In the genomic region with DNA sequence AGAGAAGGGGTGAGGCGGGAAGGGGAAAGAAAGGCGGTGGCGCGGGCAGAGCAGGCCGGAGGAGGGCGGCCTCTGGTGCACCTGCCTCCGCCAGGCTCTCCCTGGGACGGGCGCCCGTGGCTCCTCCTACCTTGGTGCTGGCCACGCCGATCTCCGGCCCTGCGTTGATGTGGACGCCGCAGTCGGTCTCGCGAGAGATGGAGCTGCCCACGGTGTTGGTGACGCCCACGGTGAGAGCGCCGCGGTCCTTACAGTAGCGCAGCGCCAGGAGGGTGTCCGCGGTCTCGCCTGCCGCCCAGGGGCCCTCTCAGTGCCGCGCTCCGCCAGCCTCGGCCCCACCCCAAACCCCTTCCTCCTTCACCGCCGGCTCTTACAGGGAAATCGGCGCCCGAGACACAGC, we compare ENCODE assay signal across 1 cellular context.
TF ChIP-seq lines count a peak whose summit lies in the region.

No MANE protein-coding gene starts in this region.

TF ChIP-seq in HepG2, 621 proteins besides CTCF, POLR2A, EP300 and RAD21 (continued from another document and continues in another):
- TF ChIP-seq, protein P1, sequence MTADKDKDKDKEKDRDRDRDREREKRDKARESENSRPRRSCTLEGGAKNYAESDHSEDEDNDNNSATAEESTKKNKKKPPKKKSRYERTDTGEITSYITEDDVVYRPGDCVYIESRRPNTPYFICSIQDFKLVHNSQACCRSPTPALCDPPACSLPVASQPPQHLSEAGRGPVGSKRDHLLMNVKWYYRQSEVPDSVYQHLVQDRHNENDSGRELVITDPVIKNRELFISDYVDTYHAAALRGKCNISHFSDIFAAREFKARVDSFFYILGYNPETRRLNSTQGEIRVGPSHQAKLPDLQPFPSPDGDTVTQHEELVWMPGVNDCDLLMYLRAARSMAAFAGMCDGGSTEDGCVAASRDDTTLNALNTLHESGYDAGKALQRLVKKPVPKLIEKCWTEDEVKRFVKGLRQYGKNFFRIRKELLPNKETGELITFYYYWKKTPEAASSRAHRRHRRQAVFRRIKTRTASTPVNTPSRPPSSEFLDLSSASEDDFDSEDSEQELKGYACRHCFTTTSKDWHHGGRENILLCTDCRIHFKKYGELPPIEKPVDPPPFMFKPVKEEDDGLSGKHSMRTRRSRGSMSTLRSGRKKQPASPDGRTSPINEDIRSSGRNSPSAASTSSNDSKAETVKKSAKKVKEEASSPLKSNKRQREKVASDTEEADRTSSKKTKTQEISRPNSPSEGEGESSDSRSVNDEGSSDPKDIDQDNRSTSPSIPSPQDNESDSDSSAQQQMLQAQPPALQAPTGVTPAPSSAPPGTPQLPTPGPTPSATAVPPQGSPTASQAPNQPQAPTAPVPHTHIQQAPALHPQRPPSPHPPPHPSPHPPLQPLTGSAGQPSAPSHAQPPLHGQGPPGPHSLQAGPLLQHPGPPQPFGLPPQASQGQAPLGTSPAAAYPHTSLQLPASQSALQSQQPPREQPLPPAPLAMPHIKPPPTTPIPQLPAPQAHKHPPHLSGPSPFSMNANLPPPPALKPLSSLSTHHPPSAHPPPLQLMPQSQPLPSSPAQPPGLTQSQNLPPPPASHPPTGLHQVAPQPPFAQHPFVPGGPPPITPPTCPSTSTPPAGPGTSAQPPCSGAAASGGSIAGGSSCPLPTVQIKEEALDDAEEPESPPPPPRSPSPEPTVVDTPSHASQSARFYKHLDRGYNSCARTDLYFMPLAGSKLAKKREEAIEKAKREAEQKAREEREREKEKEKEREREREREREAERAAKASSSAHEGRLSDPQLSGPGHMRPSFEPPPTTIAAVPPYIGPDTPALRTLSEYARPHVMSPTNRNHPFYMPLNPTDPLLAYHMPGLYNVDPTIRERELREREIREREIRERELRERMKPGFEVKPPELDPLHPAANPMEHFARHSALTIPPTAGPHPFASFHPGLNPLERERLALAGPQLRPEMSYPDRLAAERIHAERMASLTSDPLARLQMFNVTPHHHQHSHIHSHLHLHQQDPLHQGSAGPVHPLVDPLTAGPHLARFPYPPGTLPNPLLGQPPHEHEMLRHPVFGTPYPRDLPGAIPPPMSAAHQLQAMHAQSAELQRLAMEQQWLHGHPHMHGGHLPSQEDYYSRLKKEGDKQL (CRISPR knock-in tag; IDR thresholded peaks at IDR 0.05; ENCODE audit: low read depth) = no peak
- TF ChIP-seq POLR2G (IDR thresholded peaks at IDR 0.05; ENCODE audit: low read depth, low read length) (0 out of 2 replicates have a peak, but pooled peaks have one; percentile 33), NFYC (CRISPR knock-in tag; IDR thresholded peaks at IDR 0.05) (no peak), ZNF670 (CRISPR knock-in tag; IDR thresholded peaks at IDR 0.05; ENCODE audit: borderline replicate concordance) (no peak), ZNF446 (CRISPR knock-in tag; IDR thresholded peaks at IDR 0.05) (no peak), MED13 (CRISPR knock-in tag; IDR thresholded peaks at IDR 0.05) (no peak), ZSCAN30 (CRISPR knock-in tag; IDR thresholded peaks at IDR 0.05) (no peak), RBFOX2 (IDR thresholded peaks at IDR 0.05; ENCODE audit: low read depth, low read length) (peak; percentile 72), ZNF350 (CRISPR knock-in tag; IDR thresholded peaks at IDR 0.05; ENCODE audit: borderline replicate concordance, low read depth) (0 out of 2 replicates have a peak, but pooled peaks have one; percentile 25), KMT2B (CRISPR knock-in tag; IDR thresholded peaks at IDR 0.05) (0 out of 2 replicates have a peak, but pooled peaks have one; percentile 20), THYN1 (CRISPR knock-in tag; IDR thresholded peaks at IDR 0.05; ENCODE audit: borderline replicate concordance, low read depth) (no peak), ZNF589 (CRISPR knock-in tag; conservative IDR thresholded peaks at IDR 0.05) (no peak), ZSCAN20 (CRISPR knock-in tag; IDR thresholded peaks at IDR 0.05; ENCODE audit: borderline replicate concordance) (no peak), MXI1 (IDR thresholded peaks at IDR 0.05; ENCODE audit: borderline replicate concordance, low read depth, low read length) (peak; percentile 36; the same call in 1 of the 3 replicates), SMAD9 (CRISPR knock-in tag; IDR thresholded peaks at IDR 0.05) (no peak), FOXO1 (CRISPR knock-in tag; IDR thresholded peaks at IDR 0.05) (no peak), MBD4 (IDR thresholded peaks at IDR 0.05; ENCODE audit: borderline replicate concordance, low read length) (no peak), ZNF441 (CRISPR knock-in tag; IDR thresholded peaks at IDR 0.05; ENCODE audit: borderline replicate concordance) (no peak), ZNF136 (CRISPR knock-in tag; IDR thresholded peaks at IDR 0.05; ENCODE audit: low read depth) (no peak), ZBTB3 (CRISPR knock-in tag; IDR thresholded peaks at IDR 0.05; ENCODE audit: borderline replicate concordance, low read depth) (no peak), STAT5B (CRISPR knock-in tag; IDR thresholded peaks at IDR 0.05) (no peak), PCBP1 (IDR thresholded peaks at IDR 0.05; ENCODE audit: borderline replicate concordance, low read depth, low read length) (0 out of 2 replicates have a peak, but pooled peaks have one; percentile 54), CREB1 (IDR thresholded peaks at IDR 0.05) (0 out of 2 replicates have a peak, but pooled peaks have one; percentile 30), CREB1 (CRISPR knock-in tag; IDR thresholded peaks at IDR 0.05) (no peak), ASH2L (IDR thresholded peaks at IDR 0.05; ENCODE audit: insufficient read length, low read depth, low read length) (peak; percentile 25), ZNF780A (CRISPR knock-in tag; IDR thresholded peaks at IDR 0.05) (no peak), BHLHE40 (IDR thresholded peaks at IDR 0.05; ENCODE audit: low read length) (no peak), HDAC1 (CRISPR knock-in tag; IDR thresholded peaks at IDR 0.05) (peak; percentile 36; the same call in 1 of the 2 replicates), ZNF788 (CRISPR knock-in tag; IDR thresholded peaks at IDR 0.05; ENCODE audit: borderline replicate concordance) (no peak), ZNF777 (CRISPR knock-in tag; IDR thresholded peaks at IDR 0.05) (peak; percentile 33; the same call in 1 of the 2 replicates)
- TF ChIP-seq, protein P2, sequence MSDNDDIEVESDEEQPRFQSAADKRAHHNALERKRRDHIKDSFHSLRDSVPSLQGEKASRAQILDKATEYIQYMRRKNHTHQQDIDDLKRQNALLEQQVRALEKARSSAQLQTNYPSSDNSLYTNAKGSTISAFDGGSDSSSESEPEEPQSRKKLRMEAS (IDR thresholded peaks at IDR 0.05) = peak; percentile 46
- TF ChIP-seq, protein P3, sequence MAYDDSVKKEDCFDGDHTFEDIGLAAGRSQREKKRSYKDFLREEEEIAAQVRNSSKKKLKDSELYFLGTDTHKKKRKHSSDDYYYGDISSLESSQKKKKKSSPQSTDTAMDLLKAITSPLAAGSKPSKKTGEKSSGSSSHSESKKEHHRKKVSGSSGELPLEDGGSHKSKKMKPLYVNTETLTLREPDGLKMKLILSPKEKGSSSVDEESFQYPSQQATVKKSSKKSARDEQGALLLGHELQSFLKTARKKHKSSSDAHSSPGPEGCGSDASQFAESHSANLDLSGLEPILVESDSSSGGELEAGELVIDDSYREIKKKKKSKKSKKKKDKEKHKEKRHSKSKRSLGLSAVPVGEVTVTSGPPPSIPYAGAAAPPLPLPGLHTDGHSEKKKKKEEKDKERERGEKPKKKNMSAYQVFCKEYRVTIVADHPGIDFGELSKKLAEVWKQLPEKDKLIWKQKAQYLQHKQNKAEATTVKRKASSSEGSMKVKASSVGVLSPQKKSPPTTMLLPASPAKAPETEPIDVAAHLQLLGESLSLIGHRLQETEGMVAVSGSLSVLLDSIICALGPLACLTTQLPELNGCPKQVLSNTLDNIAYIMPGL (CRISPR knock-in tag; IDR thresholded peaks at IDR 0.05; ENCODE audit: borderline replicate concordance in 1 of 2, low read depth in 1 of 2) = peak in 1 of 2 experiments; percentile 17; a peak in 1 of 4 replicates
- TF ChIP-seq, protein P4, sequence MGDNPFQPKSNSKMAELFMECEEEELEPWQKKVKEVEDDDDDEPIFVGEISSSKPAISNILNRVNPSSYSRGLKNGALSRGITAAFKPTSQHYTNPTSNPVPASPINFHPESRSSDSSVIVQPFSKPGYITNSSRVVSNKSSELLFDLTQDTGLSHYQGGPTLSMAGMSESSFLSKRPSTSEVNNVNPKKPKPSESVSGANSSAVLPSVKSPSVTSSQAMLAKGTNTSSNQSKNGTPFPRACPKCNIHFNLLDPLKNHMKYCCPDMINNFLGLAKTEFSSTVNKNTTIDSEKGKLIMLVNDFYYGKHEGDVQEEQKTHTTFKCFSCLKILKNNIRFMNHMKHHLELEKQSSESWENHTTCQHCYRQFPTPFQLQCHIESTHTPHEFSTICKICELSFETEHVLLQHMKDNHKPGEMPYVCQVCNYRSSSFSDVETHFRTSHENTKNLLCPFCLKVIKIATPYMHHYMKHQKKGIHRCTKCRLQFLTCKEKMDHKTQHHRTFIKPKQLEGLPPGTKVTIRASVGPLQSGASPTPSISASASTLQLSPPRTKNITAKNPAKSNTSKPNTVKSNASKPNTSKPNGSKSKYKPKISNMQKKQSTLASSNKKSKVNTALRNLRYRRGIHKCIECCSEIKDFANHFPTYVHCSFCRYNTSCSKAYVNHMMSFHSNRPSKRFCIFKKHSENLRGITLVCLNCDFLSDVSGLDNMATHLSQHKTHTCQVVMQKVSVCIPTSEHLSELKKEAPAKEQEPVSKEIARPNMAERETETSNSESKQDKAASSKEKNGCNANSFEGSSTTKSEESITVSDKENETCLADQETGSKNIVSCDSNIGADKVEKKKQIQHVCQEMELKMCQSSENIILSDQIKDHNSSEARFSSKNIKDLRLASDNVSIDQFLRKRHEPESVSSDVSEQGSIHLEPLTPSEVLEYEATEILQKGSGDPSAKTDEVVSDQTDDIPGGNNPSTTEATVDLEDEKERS (CRISPR knock-in tag; IDR thresholded peaks at IDR 0.05) = no peak
- TF ChIP-seq, protein P5, sequence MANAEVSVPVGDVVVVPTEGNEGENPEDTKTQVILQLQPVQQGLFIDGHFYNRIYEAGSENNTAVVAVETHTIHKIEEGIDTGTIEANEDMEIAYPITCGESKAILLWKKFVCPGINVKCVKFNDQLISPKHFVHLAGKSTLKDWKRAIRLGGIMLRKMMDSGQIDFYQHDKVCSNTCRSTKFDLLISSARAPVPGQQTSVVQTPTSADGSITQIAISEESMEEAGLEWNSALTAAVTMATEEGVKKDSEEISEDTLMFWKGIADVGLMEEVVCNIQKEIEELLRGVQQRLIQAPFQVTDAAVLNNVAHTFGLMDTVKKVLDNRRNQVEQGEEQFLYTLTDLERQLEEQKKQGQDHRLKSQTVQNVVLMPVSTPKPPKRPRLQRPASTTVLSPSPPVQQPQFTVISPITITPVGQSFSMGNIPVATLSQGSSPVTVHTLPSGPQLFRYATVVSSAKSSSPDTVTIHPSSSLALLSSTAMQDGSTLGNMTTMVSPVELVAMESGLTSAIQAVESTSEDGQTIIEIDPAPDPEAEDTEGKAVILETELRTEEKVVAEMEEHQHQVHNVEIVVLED (CRISPR knock-in tag; IDR thresholded peaks at IDR 0.05; ENCODE audit: borderline replicate concordance) = peak; percentile 43; the same call in 1 of the 2 replicates
- TF ChIP-seq, protein P6, sequence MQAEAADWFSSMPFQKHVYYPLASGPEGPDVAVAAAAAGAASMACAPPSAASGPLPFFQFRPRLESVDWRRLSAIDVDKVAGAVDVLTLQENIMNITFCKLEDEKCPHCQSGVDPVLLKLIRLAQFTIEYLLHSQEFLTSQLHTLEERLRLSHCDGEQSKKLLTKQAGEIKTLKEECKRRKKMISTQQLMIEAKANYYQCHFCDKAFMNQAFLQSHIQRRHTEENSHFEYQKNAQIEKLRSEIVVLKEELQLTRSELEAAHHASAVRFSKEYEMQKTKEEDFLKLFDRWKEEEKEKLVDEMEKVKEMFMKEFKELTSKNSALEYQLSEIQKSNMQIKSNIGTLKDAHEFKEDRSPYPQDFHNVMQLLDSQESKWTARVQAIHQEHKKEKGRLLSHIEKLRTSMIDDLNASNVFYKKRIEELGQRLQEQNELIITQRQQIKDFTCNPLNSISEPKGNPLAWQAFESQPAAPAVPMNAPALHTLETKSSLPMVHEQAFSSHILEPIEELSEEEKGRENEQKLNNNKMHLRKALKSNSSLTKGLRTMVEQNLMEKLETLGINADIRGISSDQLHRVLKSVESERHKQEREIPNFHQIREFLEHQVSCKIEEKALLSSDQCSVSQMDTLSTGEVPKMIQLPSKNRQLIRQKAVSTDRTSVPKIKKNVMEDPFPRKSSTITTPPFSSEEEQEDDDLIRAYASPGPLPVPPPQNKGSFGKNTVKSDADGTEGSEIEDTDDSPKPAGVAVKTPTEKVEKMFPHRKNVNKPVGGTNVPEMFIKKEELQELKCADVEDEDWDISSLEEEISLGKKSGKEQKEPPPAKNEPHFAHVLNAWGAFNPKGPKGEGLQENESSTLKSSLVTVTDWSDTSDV (CRISPR knock-in tag; IDR thresholded peaks at IDR 0.05) = no peak
- TF ChIP-seq, protein P7, sequence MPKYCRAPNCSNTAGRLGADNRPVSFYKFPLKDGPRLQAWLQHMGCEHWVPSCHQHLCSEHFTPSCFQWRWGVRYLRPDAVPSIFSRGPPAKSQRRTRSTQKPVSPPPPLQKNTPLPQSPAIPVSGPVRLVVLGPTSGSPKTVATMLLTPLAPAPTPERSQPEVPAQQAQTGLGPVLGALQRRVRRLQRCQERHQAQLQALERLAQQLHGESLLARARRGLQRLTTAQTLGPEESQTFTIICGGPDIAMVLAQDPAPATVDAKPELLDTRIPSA (CRISPR knock-in tag; IDR thresholded peaks at IDR 0.05; ENCODE audit: borderline replicate concordance) = no peak
- TF ChIP-seq, protein P8, sequence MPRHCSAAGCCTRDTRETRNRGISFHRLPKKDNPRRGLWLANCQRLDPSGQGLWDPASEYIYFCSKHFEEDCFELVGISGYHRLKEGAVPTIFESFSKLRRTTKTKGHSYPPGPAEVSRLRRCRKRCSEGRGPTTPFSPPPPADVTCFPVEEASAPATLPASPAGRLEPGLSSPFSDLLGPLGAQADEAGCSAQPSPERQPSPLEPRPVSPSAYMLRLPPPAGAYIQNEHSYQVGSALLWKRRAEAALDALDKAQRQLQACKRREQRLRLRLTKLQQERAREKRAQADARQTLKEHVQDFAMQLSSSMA (CRISPR knock-in tag; IDR thresholded peaks at IDR 0.05) = no peak
- TF ChIP-seq, protein P9, sequence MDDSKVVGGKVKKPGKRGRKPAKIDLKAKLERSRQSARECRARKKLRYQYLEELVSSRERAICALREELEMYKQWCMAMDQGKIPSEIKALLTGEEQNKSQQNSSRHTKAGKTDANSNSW (CRISPR knock-in tag; IDR thresholded peaks at IDR 0.05; ENCODE audit: borderline replicate concordance) = no peak
- TF ChIP-seq, protein P10, sequence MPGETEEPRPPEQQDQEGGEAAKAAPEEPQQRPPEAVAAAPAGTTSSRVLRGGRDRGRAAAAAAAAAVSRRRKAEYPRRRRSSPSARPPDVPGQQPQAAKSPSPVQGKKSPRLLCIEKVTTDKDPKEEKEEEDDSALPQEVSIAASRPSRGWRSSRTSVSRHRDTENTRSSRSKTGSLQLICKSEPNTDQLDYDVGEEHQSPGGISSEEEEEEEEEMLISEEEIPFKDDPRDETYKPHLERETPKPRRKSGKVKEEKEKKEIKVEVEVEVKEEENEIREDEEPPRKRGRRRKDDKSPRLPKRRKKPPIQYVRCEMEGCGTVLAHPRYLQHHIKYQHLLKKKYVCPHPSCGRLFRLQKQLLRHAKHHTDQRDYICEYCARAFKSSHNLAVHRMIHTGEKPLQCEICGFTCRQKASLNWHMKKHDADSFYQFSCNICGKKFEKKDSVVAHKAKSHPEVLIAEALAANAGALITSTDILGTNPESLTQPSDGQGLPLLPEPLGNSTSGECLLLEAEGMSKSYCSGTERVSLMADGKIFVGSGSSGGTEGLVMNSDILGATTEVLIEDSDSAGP (CRISPR knock-in tag; IDR thresholded peaks at IDR 0.05; ENCODE audit: borderline replicate concordance) = peak; percentile 39; the same call in 1 of the 2 replicates
- TF ChIP-seq, protein P11, sequence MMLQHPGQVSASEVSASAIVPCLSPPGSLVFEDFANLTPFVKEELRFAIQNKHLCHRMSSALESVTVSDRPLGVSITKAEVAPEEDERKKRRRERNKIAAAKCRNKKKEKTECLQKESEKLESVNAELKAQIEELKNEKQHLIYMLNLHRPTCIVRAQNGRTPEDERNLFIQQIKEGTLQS (CRISPR knock-in tag; IDR thresholded peaks at IDR 0.05) = no peak
